26 cellular contexts compared by ENCODE assay signal in the genomic region with DNA sequence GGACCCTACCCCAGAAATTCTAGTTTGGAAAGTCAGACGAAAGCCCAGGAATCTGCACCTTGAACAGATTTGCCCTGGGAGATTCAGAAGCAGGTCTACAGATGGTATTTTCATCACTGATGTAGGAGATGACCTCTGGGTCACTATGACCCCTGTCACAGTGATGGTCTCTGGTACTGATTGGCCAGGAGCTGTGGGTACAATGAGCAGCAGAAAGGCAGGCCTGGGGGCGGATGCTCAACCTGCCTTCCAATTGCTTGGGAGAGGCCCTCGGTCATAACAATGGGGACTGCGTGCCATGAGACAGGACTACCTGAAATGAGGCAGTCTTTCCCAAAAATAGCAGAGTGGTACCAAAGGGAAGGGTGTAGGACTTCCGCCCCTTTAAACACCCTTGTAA.
"Had no signal": no experiment of that assay in that cellular context is flagged by ENCODE, and none has a peak within 500 bp of the region (broad histone marks: within the 10 kb centered on the region; RNA-seq: fewer than 3 reads in every experiment).

No MANE protein-coding gene starts in this region.

- H3K27ac ChIP-seq: neutrophil, pancreas, prostate gland, right lobe of liver, sigmoid colon, stomach, thoracic aorta, thyroid gland, tibial nerve, upper lobe of left lung, vagina had no signal

- H3K27me3 ChIP-seq: neutrophil, pancreas, right lobe of liver, sigmoid colon, thyroid gland, tibial nerve, upper lobe of left lung, vagina had no signal

- H3K9me3 Mint-ChIP-seq: nephron progenitor cell; neural crest cell; stimulated activated effector memory CD8-positive, alpha-beta T cell treated with anti-CD3 and anti-CD28 coated beads, Interleukin-12 subunit alpha, Interleukin-12 subunit beta, amount 100 ng/mL, for 72 hours; stimulated activated naive B cell treated with anti-CD40 and anti-IgM and Interleukin-4, amounts not matched to agents 10 μg/mL and 1 μg/mL and 100 μg/mL, for 72 hours; stimulated activated naive CD8-positive, alpha-beta T cell treated with anti-CD3 and anti-CD28 coated beads, Interleukin-15, Interleukin-2, amounts not matched to agents 100 ng/mL and 50 ng/mL, for 24 hours had no signal

- DNase-seq: nephron progenitor cell; nucleus accumbens; pancreas; right cardiac atrium; right lobe of liver; sigmoid colon; small intestine; stimulated activated CD4-positive, alpha-beta T cell treated with anti-CD3 and anti-CD28 coated beads, Interleukin-15, amount 100 ng/mL, for 24 hours; stimulated activated CD4-positive, alpha-beta T cell treated with anti-CD3 and anti-CD28 coated beads, Interleukin-2, amount 100 ng/mL, for 24 hours; stimulated activated CD4-positive, alpha-beta T cell treated with anti-CD3 and anti-CD28 coated beads, Interleukin-2, amount 100 ng/mL, for 48 hours; stimulated activated CD4-positive, alpha-beta T cell treated with anti-CD3 and anti-CD28 coated beads, Interleukin-4, amount 100 ng/mL, for 24 hours; stimulated activated naive B cell treated with anti-CD40 and anti-IgM and Interleukin-4, amounts not matched to agents 10 μg/mL and 1 μg/mL and 100 μg/mL, for 72 hours; stimulated activated naive CD4-positive, alpha-beta T cell treated with Interleukin-2 at 50 U/mL for 16 hours; stomach; thyroid gland; trophoblast cell; upper lobe of left lung had no signal

- H3K27ac Mint-ChIP-seq: natural killer cell treated with Interleukin-12 subunit alpha and Interleukin-12 subunit beta and Interleukin-15 and Interleukin-18, amount 100 ng/mL, for 72 hours; nephron progenitor cell; stimulated activated effector memory CD8-positive, alpha-beta T cell treated with anti-CD3 and anti-CD28 coated beads, Interleukin-12 subunit alpha, Interleukin-12 subunit beta, amount 100 ng/mL, for 72 hours; stimulated activated naive B cell treated with anti-CD40 and anti-IgM and Interleukin-4, amounts not matched to agents 10 μg/mL and 1 μg/mL and 100 μg/mL, for 72 hours; stimulated activated naive CD8-positive, alpha-beta T cell treated with anti-CD3 and anti-CD28 coated beads, Interleukin-15, Interleukin-2, amounts not matched to agents 100 ng/mL and 50 ng/mL, for 24 hours had no signal

- H3K4me1 ChIP-seq: pancreas, prostate gland, right lobe of liver, sigmoid colon, stomach, thyroid gland, tibial nerve, upper lobe of left lung, vagina had no signal

- H3K36me3 Mint-ChIP-seq: natural killer cell treated with Interleukin-12 subunit alpha and Interleukin-12 subunit beta and Interleukin-15 and Interleukin-18, amount 100 ng/mL, for 72 hours; stimulated activated effector memory CD8-positive, alpha-beta T cell treated with anti-CD3 and anti-CD28 coated beads, Interleukin-12 subunit alpha, Interleukin-12 subunit beta, amount 100 ng/mL, for 72 hours; stimulated activated naive B cell treated with anti-CD40 and anti-IgM and Interleukin-4, amounts not matched to agents 10 μg/mL and 1 μg/mL and 100 μg/mL, for 72 hours had no signal

- H3K4me1 Mint-ChIP-seq: nephron progenitor cell; neural crest cell; stimulated activated effector memory CD8-positive, alpha-beta T cell treated with anti-CD3 and anti-CD28 coated beads, Interleukin-12 subunit alpha, Interleukin-12 subunit beta, amount 100 ng/mL, for 72 hours; stimulated activated naive B cell treated with anti-CD40 and anti-IgM and Interleukin-4, amounts not matched to agents 10 μg/mL and 1 μg/mL and 100 μg/mL, for 72 hours had no signal

- H3K9me3 ChIP-seq: neutrophil, pancreas, prostate gland, right lobe of liver, sigmoid colon, stomach, thoracic aorta, thyroid gland, tibial nerve, upper lobe of left lung, vagina had no signal

- ATAC-seq: natural killer cell treated with Interleukin-12 subunit alpha and Interleukin-12 subunit beta and Interleukin-15 and Interleukin-18, amount 100 ng/mL, for 72 hours; pancreas; right cardiac atrium; right lobe of liver; stimulated activated effector memory CD8-positive, alpha-beta T cell treated with anti-CD3 and anti-CD28 coated beads, Interleukin-12 subunit alpha, Interleukin-12 subunit beta, amount 100 ng/mL, for 72 hours; stimulated activated naive B cell treated with anti-CD40 and anti-IgM and Interleukin-4, amounts not matched to agents 10 μg/mL and 1 μg/mL and 100 μg/mL, for 72 hours had no signal

- H3K4me3 Mint-ChIP-seq: natural killer cell treated with Interleukin-12 subunit alpha and Interleukin-12 subunit beta and Interleukin-15 and Interleukin-18, amount 100 ng/mL, for 72 hours; nephron progenitor cell; neural crest cell; stimulated activated effector memory CD8-positive, alpha-beta T cell treated with anti-CD3 and anti-CD28 coated beads, Interleukin-12 subunit alpha, Interleukin-12 subunit beta, amount 100 ng/mL, for 72 hours; stimulated activated naive B cell treated with anti-CD40 and anti-IgM and Interleukin-4, amounts not matched to agents 10 μg/mL and 1 μg/mL and 100 μg/mL, for 72 hours; stimulated activated naive CD8-positive, alpha-beta T cell treated with anti-CD3 and anti-CD28 coated beads, Interleukin-15, Interleukin-2, amounts not matched to agents 100 ng/mL and 50 ng/mL, for 24 hours had no signal
